15 cellular contexts compared by ENCODE assay signal in the genomic region with DNA sequence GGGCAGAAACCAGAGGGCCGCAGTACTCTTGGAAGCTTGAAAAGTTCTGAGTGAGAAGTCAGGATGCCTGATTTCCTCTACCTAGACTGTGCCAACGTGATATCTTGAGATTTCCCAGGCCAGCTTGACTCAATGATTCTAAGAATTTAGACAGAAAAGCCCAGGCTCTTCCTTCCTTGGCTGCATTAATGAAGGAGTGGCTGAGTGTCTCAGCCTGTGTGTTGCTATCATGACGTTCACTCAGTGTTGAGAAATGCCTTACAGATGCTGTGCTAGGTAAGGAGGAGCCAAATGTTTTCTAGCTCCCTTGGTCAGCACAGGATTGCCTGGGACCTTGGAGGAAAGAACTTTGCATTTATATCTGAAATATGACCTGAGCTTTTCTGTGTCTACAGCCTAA.
DNase-seq lines count a peak whose midpoint lies in the region; ATAC-seq and TF ChIP-seq lines count a peak whose summit lies in the region.
"Had no signal": no experiment of that assay in that cellular context is flagged by ENCODE, and none has a peak within 500 bp of the region (broad histone marks: within the 10 kb centered on the region; RNA-seq: fewer than 3 reads in every experiment).

No MANE protein-coding gene starts in this region.

- POLR2A ChIA-PET in AG04450 (lab: Yijun Ruan, JAX): interaction anchor here (1.7 kb wide), 2 partner anchors 27 to 910 kb away, joined by 5 to 6 read pairs; a partner anchor contains a TSS

- H3K9me3 ChIP-seq in AG04450 (ENCODE audit: control insufficient read depth, insufficient read depth, low read length) (no peaks in the 10 kb centered on the region), ascending aorta (peaks cover 0 to 6% of the 10 kb centered on the region in 2 donors), heart right ventricle (peaks cover 0 to 14% (median 0%) of the 10 kb centered on the region in 11 donors), psoas muscle (no peaks in the 10 kb centered on the region)
- H3K9me3 ChIP-seq: A549 had no signal

- H3K36me3 ChIP-seq in ascending aorta: no peaks in the 10 kb centered on the region
- H3K36me3 ChIP-seq in heart right ventricle: no peaks in the 10 kb centered on the region
- H3K36me3 ChIP-seq in psoas muscle (ENCODE audit: insufficient read depth in 1 of 2, low read depth in 1 of 2): no peaks in the 10 kb centered on the region

- TF ChIP-seq CTCF in AG04450 (IDR thresholded peaks at IDR 0.05; ENCODE audit: low read depth, low read length): no peak
- no peak for TF ChIP-seq CTCF in ascending aorta (IDR thresholded peaks at IDR 0.05)
- no peak for TF ChIP-seq CTCF in heart right ventricle (IDR thresholded peaks at IDR 0.05)
- no peak for TF ChIP-seq CTCF in psoas muscle (IDR thresholded peaks at IDR 0.05)
- TF ChIP-seq CTCF in type B pancreatic cell (conservative IDR thresholded peaks at IDR 0.05): no peak

- H3K27ac ChIP-seq in AG04450 (ENCODE audit: low read depth, low read length): peak overlapping the region; percentile 23
- H3K27ac ChIP-seq in ascending aorta: peak overlapping the region; percentile 57 to 85
- H3K27ac ChIP-seq in heart right ventricle: peak overlapping the region in 7 of 10 donors; percentile 15 to 48 (median 25)
- no peak overlapping the region for H3K27ac ChIP-seq in psoas muscle
- H3K27ac ChIP-seq: epithelial cell of prostate had no signal

- H3K27me3 ChIP-seq in AG04450 (ENCODE audit: control insufficient read depth, insufficient read depth, low read length) (no peaks in the 10 kb centered on the region), ascending aorta (no peaks in the 10 kb centered on the region), heart right ventricle (no peaks in the 10 kb centered on the region), psoas muscle (ENCODE audit: insufficient read depth in 3 of 3, low read length in 2 of 3) (no peaks in the 10 kb centered on the region)

- 14 to 25% methylated on average over 3 of the region's 3 CpGs for WGBS in heart right ventricle, 2 donors
- 50 to 66% (median 51%) methylated on average over 3 of the region's 3 CpGs for WGBS in psoas muscle, 3 donors

- peak in 7 of 8 donors; percentile 57 to 93 (median 88) for ATAC-seq in heart right ventricle
- peak in 3 of 4 donors; percentile 56 to 65 (median 62) for ATAC-seq in psoas muscle
- no peak for ATAC-seq in HG03175 (IDR thresholded peaks at IDR 0.05; ENCODE audit: unreplicated experiment)
- ATAC-seq: A549 had no signal

- no peak overlapping the region for H3K4me3 Mint-ChIP-seq in type B pancreatic cell
- H3K4me3 Mint-ChIP-seq: activated naive CD4-positive, alpha-beta T cell treated with anti-CD3 and anti-CD28 coated beads, Interleukin-2, amount 50 U/mL, for 24 hours had no signal

- peaks cover 3% of the 10 kb centered on the region for H3K36me3 Mint-ChIP-seq in type B pancreatic cell
- H3K36me3 Mint-ChIP-seq: activated naive CD4-positive, alpha-beta T cell treated with anti-CD3 and anti-CD28 coated beads, Interleukin-2, amount 50 U/mL, for 24 hours had no signal

- intact Hi-C loops in ascending aorta (cut with DNase I) (loop anchor here (2.0 kb wide), 1 partner anchor 49 kb away; no protein-coding TSS in a partner anchor), heart right ventricle (cut with DNase I) (no loop called here), psoas muscle (cut with DNase I) (no loop called here)

- H3K27me3 Mint-ChIP-seq in type B pancreatic cell: no peaks in the 10 kb centered on the region

- CTCF ChIA-PET in AG04450 (lab: Charles Lee): interaction anchor here (0.8 to 1.6 kb wide), 3 partner anchors 18 to 1151 kb away, joined by 3 to 5 read pairs (median 5); no protein-coding TSS in a partner anchor

- peak; percentile 36 for DNase-seq in AG04450 (ENCODE audit: low read depth, low spot score)
- peak in 1 of 2 donors; percentile 74 for DNase-seq in ascending aorta (ENCODE audit: low spot score in 2 of 2)
- peak in 1 of 2 donors; percentile 23 for DNase-seq in heart right ventricle
- no peak for DNase-seq in psoas muscle
- no peak for DNase-seq in NCI-H524 treated with DMSO at 0.1 percent for 48 hours (lab: John Stamatoyannopoulos, UW)
- no peak for DNase-seq in NCI-H2081 treated with DMSO at 0.1 percent for 48 hours (lab: John Stamatoyannopoulos, UW)
- no peak for DNase-seq in type B pancreatic cell (ENCODE audit: extremely low spot score, unreplicated experiment)
- DNase-seq: activated CD8-positive, alpha-beta memory T cell treated with anti-CD3 and anti-CD28 coated beads, Interleukin-2, amount 50 U/mL, for 4 hours; NCI-H1694; NCI-H510A treated with DMSO at 0.1 percent for 48 hours; posterior cingulate gyrus had no signal

- H3K27ac Mint-ChIP-seq in type B pancreatic cell: no peak overlapping the region
- H3K27ac Mint-ChIP-seq: activated naive CD4-positive, alpha-beta T cell treated with anti-CD3 and anti-CD28 coated beads, Interleukin-2, amount 50 U/mL, for 24 hours had no signal

- peaks cover 26% of the 10 kb centered on the region for H3K4me1 Mint-ChIP-seq in type B pancreatic cell (ENCODE audit: unreplicated experiment)
- H3K4me1 Mint-ChIP-seq: activated naive CD4-positive, alpha-beta T cell treated with anti-CD3 and anti-CD28 coated beads, Interleukin-2, amount 50 U/mL, for 24 hours had no signal

- peaks cover 6% of the 10 kb centered on the region for H3K9me3 Mint-ChIP-seq in type B pancreatic cell
- H3K9me3 Mint-ChIP-seq: activated naive CD4-positive, alpha-beta T cell treated with anti-CD3 and anti-CD28 coated beads, Interleukin-2, amount 50 U/mL, for 24 hours had no signal

- H3K4me3 ChIP-seq in AG04450 (ENCODE audit: low read depth, low read length) (no peak overlapping the region), ascending aorta (no peak overlapping the region), heart right ventricle (no peak overlapping the region), psoas muscle (no peak overlapping the region)
- H3K4me3 ChIP-seq: A549 had no signal

- H3K4me1 ChIP-seq in ascending aorta (peaks cover 0 to 18% of the 10 kb centered on the region in 2 donors), heart right ventricle (peaks cover 0 to 22% (median 0%) of the 10 kb centered on the region in 9 donors), psoas muscle (peaks cover 7% of the 10 kb centered on the region)
